In the genomic region with DNA sequence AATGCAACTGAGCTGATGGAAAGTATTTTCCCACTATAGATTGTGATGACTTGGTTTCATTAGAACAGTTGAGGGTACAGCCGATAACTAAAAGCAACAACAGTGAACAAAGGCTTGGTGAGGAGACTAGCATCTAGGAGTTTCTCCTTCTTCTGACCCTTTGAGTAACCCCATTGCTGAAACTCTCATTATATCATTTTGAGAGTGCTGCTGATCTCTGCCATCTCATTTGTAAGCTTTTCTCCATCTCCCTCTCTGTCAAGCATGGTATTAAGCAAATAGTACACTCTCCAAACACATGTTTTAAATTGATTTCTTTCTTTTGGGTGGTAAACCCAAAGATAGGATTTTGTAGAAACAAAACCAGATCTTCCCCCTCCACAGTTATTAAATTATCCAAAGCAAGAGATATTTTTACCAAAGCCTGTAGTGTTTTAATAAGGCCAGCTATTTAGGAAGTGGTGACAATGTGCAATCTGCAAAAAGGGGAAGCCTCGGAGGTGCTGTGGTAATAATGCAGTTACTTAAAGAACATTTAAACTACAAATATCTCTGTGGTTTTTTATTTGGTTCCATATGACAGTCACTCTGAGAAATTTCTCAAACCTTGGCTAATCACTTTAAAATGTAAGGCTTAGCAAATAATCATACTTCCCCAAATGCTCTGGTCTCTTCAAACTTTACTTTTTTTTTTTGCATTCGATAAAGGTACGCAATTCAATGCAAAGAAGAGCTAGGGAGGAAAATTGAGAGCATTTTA, we compare ENCODE assay signal across 11 cellular contexts.
DNase-seq lines count a peak whose midpoint lies in the region; ATAC-seq lines count a peak whose summit lies in the region.
"Had no signal": no experiment of that assay in that cellular context is flagged by ENCODE, and none has a peak within 500 bp of the region (broad histone marks: within the 10 kb centered on the region; RNA-seq: fewer than 3 reads in every experiment).

No MANE protein-coding gene starts in this region.

- H3K18ac ChIP-seq in mesendoderm (ENCODE audit: low read length) = no peak overlapping the region

- intact Hi-C loops in activated CD4-positive, alpha-beta T cell treated with anti-CD3 and anti-CD28 coated beads for 36 hours (cut with DNase I, micrococcal nuclease) = no loop called here

- peak overlapping the region; percentile 43 for H3K56ac ChIP-seq in mesendoderm (ENCODE audit: low read length)

- H3K4me3 Mint-ChIP-seq in immature natural killer cell = no peak overlapping the region
- no peak overlapping the region for H3K4me3 Mint-ChIP-seq in activated CD4-positive, alpha-beta T cell treated with anti-CD3 and anti-CD28 coated beads for 36 hours
- H3K4me3 Mint-ChIP-seq: stimulated activated naive CD8-positive, alpha-beta T cell treated with anti-CD3 and anti-CD28 coated beads, Interleukin-15, Interleukin-2, amounts not matched to agents 100 ng/mL and 50 ng/mL, for 24 hours; T-helper 1 cell treated with Interleukin-12 subunit alpha and Interleukin-12 subunit beta and Interleukin-4 antibody, amounts not matched to agents 30 μg/mL and 1 μg/mL, for 36 hours had no signal

- no peaks in the 10 kb centered on the region for H3K27me3 ChIP-seq in mesendoderm (ENCODE audit: insufficient read depth, low read length, poor library complexity)

- peaks cover 2% of the 10 kb centered on the region for H3K4me1 ChIP-seq in mesendoderm (ENCODE audit: control insufficient read depth, low read depth, low read length)

- H3K36me3 Mint-ChIP-seq in immature natural killer cell = no peaks in the 10 kb centered on the region
- H3K36me3 Mint-ChIP-seq in activated CD4-positive, alpha-beta T cell treated with anti-CD3 and anti-CD28 coated beads for 36 hours (ENCODE audit: low read depth) = no peaks in the 10 kb centered on the region

- no peak overlapping the region for H2AK5ac ChIP-seq in mesendoderm (ENCODE audit: low read length)

- no peaks in the 10 kb centered on the region for H3K36me3 ChIP-seq in mesendoderm (ENCODE audit: control insufficient read depth, insufficient read depth, low read length)

- no peaks in the 10 kb centered on the region for H3K79me1 ChIP-seq in mesendoderm (ENCODE audit: low read length)

- no peak overlapping the region for H3K4me3 ChIP-seq in mesendoderm (ENCODE audit: low read length)

- H2BK5ac ChIP-seq in mesendoderm (ENCODE audit: low read length) = no peak overlapping the region

- no CpG with 5 or more reads among the region's 4 CpGs for WGBS in mesendoderm (ENCODE audit: extremely low coverage, insufficient coverage, low lambda C conversion rate)

- peak; percentile 87 for ATAC-seq in GM18867 (IDR thresholded peaks at IDR 0.05; ENCODE audit: unreplicated experiment)
- ATAC-seq in HG02885 (IDR thresholded peaks at IDR 0.05; ENCODE audit: poor library complexity, unreplicated experiment) = peak; percentile 92
- no peak for ATAC-seq in activated CD4-positive, alpha-beta T cell treated with anti-CD3 and anti-CD28 coated beads for 36 hours
- ATAC-seq in HG03196 (IDR thresholded peaks at IDR 0.05; ENCODE audit: unreplicated experiment) = no peak

- POLR2A ChIA-PET in activated CD4-positive, alpha-beta T cell treated with anti-CD3 and anti-CD28 coated beads for 36 hours (lab: Charles Lee) = no interaction called here

- H3K4me2 ChIP-seq in mesendoderm (ENCODE audit: low read length) = no peak overlapping the region
- H3K4me2 ChIP-seq: KMS-11 had no signal

- no peak overlapping the region for H4K5ac ChIP-seq in mesendoderm (ENCODE audit: low read length)

- H3K27me3 Mint-ChIP-seq in immature natural killer cell (ENCODE audit: low read depth in 3 of 3) = peaks cover under 1 to 18% (median 10%) of the 10 kb centered on the region in 3 donors
- peaks cover 14% of the 10 kb centered on the region for H3K27me3 Mint-ChIP-seq in activated CD4-positive, alpha-beta T cell treated with anti-CD3 and anti-CD28 coated beads for 36 hours

- H3K23ac ChIP-seq in mesendoderm (ENCODE audit: low read length) = no peak overlapping the region

- DNase-seq in NOMO-1 treated with DMSO at 0.1 percent for 48 hours (lab: John Stamatoyannopoulos, UW; ENCODE audit: unreplicated experiment) = peak; percentile 99
- DNase-seq in mesendoderm = no peak
- DNase-seq in immature natural killer cell = no peak
- DNase-seq in activated CD8-positive, alpha-beta memory T cell treated with anti-CD3 and anti-CD28 coated beads, Interleukin-2, amount 50 U/mL, for 4 hours = no peak
- no peak for DNase-seq in activated CD4-positive, alpha-beta T cell treated with anti-CD3 and anti-CD28 coated beads for 36 hours

- H4K8ac ChIP-seq in mesendoderm (ENCODE audit: low read depth, low read length) = no peak overlapping the region

- CTCF ChIA-PET in activated CD4-positive, alpha-beta T cell treated with anti-CD3 and anti-CD28 coated beads for 36 hours (lab: Charles Lee) = interaction anchor here (0.6 to 1.8 kb wide), 2 partner anchors 37 to 278 kb away, joined by 3 to 8 read pairs; no protein-coding TSS in a partner anchor

- no peaks in the 10 kb centered on the region for H3K4me1 Mint-ChIP-seq in immature natural killer cell
- H3K4me1 Mint-ChIP-seq in activated CD4-positive, alpha-beta T cell treated with anti-CD3 and anti-CD28 coated beads for 36 hours = no peaks in the 10 kb centered on the region

- no peak overlapping the region for H3K4ac ChIP-seq in mesendoderm (ENCODE audit: low read depth, low read length)

- H3K27ac ChIP-seq in mesendoderm (ENCODE audit: low read depth, low read length) = no peak overlapping the region
- H3K27ac ChIP-seq: KMS-11 had no signal

- no peak overlapping the region for H2BK15ac ChIP-seq in mesendoderm (replicated peaks; ENCODE audit: low read depth)

- no peak overlapping the region for H3K9ac ChIP-seq in mesendoderm (ENCODE audit: low read length)
- H3K9ac ChIP-seq: KMS-11 had no signal

- H3K27ac Mint-ChIP-seq in immature natural killer cell = no peak overlapping the region
- H3K27ac Mint-ChIP-seq in activated CD4-positive, alpha-beta T cell treated with anti-CD3 and anti-CD28 coated beads for 36 hours = no peak overlapping the region
- H3K27ac Mint-ChIP-seq: T-helper 1 cell treated with Interleukin-12 subunit alpha and Interleukin-12 subunit beta and Interleukin-4 antibody, amounts not matched to agents 30 μg/mL and 1 μg/mL, for 36 hours had no signal

- H3K9me3 Mint-ChIP-seq in immature natural killer cell = peaks cover 0 to 7% (median 3%) of the 10 kb centered on the region in 6 donors
- H3K9me3 Mint-ChIP-seq in activated CD4-positive, alpha-beta T cell treated with anti-CD3 and anti-CD28 coated beads for 36 hours (ENCODE audit: low read depth) = peaks cover under 1% of the 10 kb centered on the region
- H3K9me3 Mint-ChIP-seq: stimulated activated naive CD8-positive, alpha-beta T cell treated with anti-CD3 and anti-CD28 coated beads, Interleukin-15, Interleukin-2, amounts not matched to agents 100 ng/mL and 50 ng/mL, for 24 hours had no signal

- H3K79me2 ChIP-seq in mesendoderm (ENCODE audit: control insufficient read depth, insufficient read depth, low read length) = no peaks in the 10 kb centered on the region

- H2BK120ac ChIP-seq in mesendoderm (ENCODE audit: low read depth, low read length) = no peak overlapping the region

Comparison
In these comparisons a context has a peak if more than half of its experiments do, and no peak if none do; other contexts are left out.
1. ATAC-seq: peak in GM18867 (single experiment) and HG02885 (single experiment); none in activated CD4-positive, alpha-beta T cell treated with anti-CD3 and anti-CD28 coated beads for 36 hours (single experiment) and HG03196 (single experiment).